In the genomic region with DNA sequence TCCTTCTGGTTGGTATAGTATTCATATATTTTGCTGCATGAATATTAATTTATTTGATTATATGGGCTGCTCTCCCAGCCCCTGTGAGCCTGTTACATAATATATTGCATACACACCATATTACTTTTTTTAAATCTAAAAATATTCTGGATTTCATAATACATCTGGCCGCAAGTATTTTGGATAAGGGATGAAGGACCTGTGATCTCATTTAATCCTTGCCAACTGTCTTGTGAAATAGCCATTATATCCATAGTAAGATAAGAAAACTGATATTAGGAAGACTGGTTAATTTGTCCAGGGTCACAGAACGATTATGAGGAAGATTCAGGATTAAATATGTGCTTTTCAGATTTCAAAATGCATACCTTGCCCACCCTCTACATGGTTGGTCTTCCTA, we compare ENCODE assay signal across 18 cellular contexts.
"Had no signal": no experiment of that assay in that cellular context is flagged by ENCODE, and none has a peak within 500 bp of the region (broad histone marks: within the 10 kb centered on the region; RNA-seq: fewer than 3 reads in every experiment).

No MANE protein-coding gene starts in this region.

- H3K9me3 ChIP-seq: colonic mucosa, psoas muscle, right lobe of liver had no signal

- H3K36me3 ChIP-seq: colonic mucosa, right lobe of liver had no signal

- H3K27ac ChIP-seq: colonic mucosa, foreskin keratinocyte, psoas muscle, right lobe of liver, skin epidermis had no signal

- H3K4me3 Mint-ChIP-seq: endodermal cell, nephron progenitor cell had no signal

- H3K27ac Mint-ChIP-seq: endodermal cell, nephron progenitor cell had no signal

- ATAC-seq: foreskin keratinocyte; left colon; left ventricle myocardium superior; naive thymus-derived CD4-positive, alpha-beta T cell; psoas muscle; right lobe of liver had no signal

- H3K4me1 Mint-ChIP-seq: endodermal cell had no signal

- H3K4me3 ChIP-seq: colonic mucosa, lung, psoas muscle, right lobe of liver, skin epidermis had no signal

- H3K27me3 ChIP-seq: colonic mucosa, right lobe of liver had no signal

- DNase-seq: cerebellar nuclear complex; colonic mucosa; effector CD4-positive, alpha-beta T cell; endodermal cell; erythroblast; foreskin keratinocyte; left colon; left ventricle myocardium superior; naive thymus-derived CD4-positive, alpha-beta T cell; nephron progenitor cell; psoas muscle; retina; right lobe of liver; stimulated activated CD4-positive, alpha-beta T cell treated with anti-CD3 and anti-CD28 coated beads, Interleukin-2, amount 100 ng/mL, for 24 hours; stimulated activated naive CD4-positive, alpha-beta T cell treated with Interleukin-2 at 50 U/mL for 16 hours; trophoblast cell had no signal

- H3K9me3 Mint-ChIP-seq: endodermal cell, nephron progenitor cell had no signal

- H3K4me1 ChIP-seq: colonic mucosa had no signal
